In genomic region chr14:104196461-104197180, GRCh38 we compare ENCODE assay signal across 18 cellular contexts. TPM values are rescaled to one million over a fixed set of nuclear protein-coding genes. Genes with fewer than 3 reads are reported as not detected.
DNase-seq lines count a peak whose midpoint lies in the region; ATAC-seq, FAIRE-seq and TF ChIP-seq lines count a peak whose summit lies in the region.
"Had no signal": no experiment of that assay in that cellular context is flagged by ENCODE, and none has a peak within 500 bp of the region (broad histone marks: within the 10 kb centered on the region; RNA-seq: fewer than 3 reads in every experiment).

No MANE protein-coding gene starts in this region.

- TF ChIP-seq RAD21 in GM12878 (IDR thresholded peaks at IDR 0.05; ENCODE audit: insufficient read depth, low read depth, low read length), result no peak

- RAD21 ChIA-PET in GM12878 (lab: Charles Lee; ENCODE audit: unreplicated experiment), result no interaction called here

- no peaks in the 10 kb centered on the region for H3K27me3 ChIP-seq in GM12878 (replicated peaks in 1 of 2; ENCODE audit: control insufficient read depth in 2 of 2, insufficient read depth in 2 of 2, low read length in 1 of 2)
- H3K27me3 ChIP-seq in PC-3 (ENCODE audit: low read length), result peaks cover 48% of the 10 kb centered on the region
- no peaks in the 10 kb centered on the region for H3K27me3 ChIP-seq in upper lobe of right lung

- H4K20me1 ChIP-seq in GM12878 (ENCODE audit: control insufficient read depth, insufficient read depth) (no peaks in the 10 kb centered on the region), PC-3 (ENCODE audit: low read length) (no peaks in the 10 kb centered on the region)

- in situ Hi-C loops in GM12878 (cut with MboI), result no loop called here

- no peak for FAIRE-seq in GM12878 (lab: Jason Lieb, UNC)
- FAIRE-seq: A549 had no signal

- POLR2A ChIA-PET in GM12878 (lab: Charles Lee), result no interaction called here
- POLR2A ChIA-PET in PC-3 (lab: Charles Lee; ENCODE audit: unreplicated experiment), result no interaction called here

- 13% methylated on average over 14 of the region's 14 CpGs for WGBS in GM12878 (ENCODE audit: insufficient coverage, insufficient replicate concordance, low lambda C conversion rate, missing lambda C conversion rate)

- H3K27ac ChIP-seq in GM12878 (ENCODE audit: control insufficient read depth, insufficient read depth), result no peak overlapping the region
- H3K27ac ChIP-seq in PC-3 (ENCODE audit: low read length), result no peak overlapping the region
- H3K27ac ChIP-seq in upper lobe of right lung, result no peak overlapping the region
- H3K27ac ChIP-seq: A549 had no signal

- TF ChIP-seq POLR2A in GM12878 (IDR thresholded peaks at IDR 0.05; ENCODE audit: low read depth, low read length), result no peak

- H3K4me3 Mint-ChIP-seq in stimulated activated naive B cell treated with anti-CD40 and anti-IgM and Interleukin-4, amounts not matched to agents 10 μg/mL and 1 μg/mL and 100 μg/mL, for 72 hours, result no peak overlapping the region
- H3K4me3 Mint-ChIP-seq: CD4-positive, CD25-positive, alpha-beta regulatory T cell; central memory CD8-positive, alpha-beta T cell; neural crest cell; WTC11 had no signal

- CTCF ChIA-PET in GM12878 (lab: Yijun Ruan, JAX) (no interaction called here), PC-3 (lab: Charles Lee) (no interaction called here)

- peak overlapping the region; percentile 32 for H3K27ac Mint-ChIP-seq in stimulated activated naive B cell treated with anti-CD40 and anti-IgM and Interleukin-4, amounts not matched to agents 10 μg/mL and 1 μg/mL and 100 μg/mL, for 72 hours
- H3K27ac Mint-ChIP-seq: CD4-positive, CD25-positive, alpha-beta regulatory T cell had no signal

- intact Hi-C loops in GM12878 (cut with micrococcal nuclease; ENCODE audit: unreplicated experiment), result no loop called here
- intact Hi-C loops in PC-3 (cut with micrococcal nuclease), result no loop called here
- intact Hi-C loops in upper lobe of right lung (cut with DNase I), result no loop called here

- no peak for TF ChIP-seq CTCF in GM12878 (IDR thresholded peaks at IDR 0.05 in 2 of 3, conservative IDR thresholded peaks at IDR 0.05 in 1 of 3; ENCODE audit: control insufficient read depth in 2 of 3, extremely low read depth in 1 of 3, insufficient read depth in 1 of 3, low read depth in 3 of 3, low read length in 3 of 3)
- no peak for TF ChIP-seq CTCF in PC-3 (conservative IDR thresholded peaks at IDR 0.05; ENCODE audit: low read depth, low read length)
- TF ChIP-seq CTCF in upper lobe of right lung (IDR thresholded peaks at IDR 0.05), result no peak

- H3K4me2 ChIP-seq in GM12878 (ENCODE audit: control insufficient read depth, insufficient read depth) (no peak overlapping the region), PC-3 (ENCODE audit: low read length) (no peak overlapping the region)
- H3K4me2 ChIP-seq: A549 had no signal

- no peaks in the 10 kb centered on the region for H3F3A ChIP-seq in PC-3 (ENCODE audit: low read length, unreplicated experiment)

- SMC1A ChIA-PET in GM12878 (lab: Charles Lee; ENCODE audit: uncharacterized antibody, unreplicated experiment), result no interaction called here

- H3K4me3 ChIP-seq in GM12878 (no peak overlapping the region), PC-3 (ENCODE audit: low read length) (no peak overlapping the region), upper lobe of right lung (no peak overlapping the region)
- H3K4me3 ChIP-seq: A549, HAP-1 had no signal

- H2AFZ ChIP-seq in GM12878 (ENCODE audit: control insufficient read depth, low read depth, low read length) (no peak overlapping the region; the same call in 1 of the 2 replicates), PC-3 (ENCODE audit: low read length) (no peak overlapping the region)

- no peaks in the 10 kb centered on the region for H3K36me3 ChIP-seq in GM12878 (ENCODE audit: control insufficient read depth in 2 of 2, insufficient read depth in 2 of 2, low read length in 1 of 2)
- H3K36me3 ChIP-seq in PC-3 (ENCODE audit: low read depth, low read length), result no peaks in the 10 kb centered on the region
- no peaks in the 10 kb centered on the region for H3K36me3 ChIP-seq in upper lobe of right lung
- H3K36me3 ChIP-seq: HAP-1 had no signal

- H3K9ac ChIP-seq in GM12878 (ENCODE audit: control insufficient read depth, insufficient read depth, low read length) (no peak overlapping the region), PC-3 (ENCODE audit: low read length) (no peak overlapping the region)

- DNase-seq in NOMO-1 treated with DMSO at 0.1 percent for 48 hours (lab: John Stamatoyannopoulos, UW; ENCODE audit: unreplicated experiment) (peak; percentile 62), NOMO-1 treated with dmso at 0.1 percent for 144 hours (lab: John Stamatoyannopoulos, UW; ENCODE audit: unreplicated experiment) (no peak), NCI-H1694 (lab: John Stamatoyannopoulos, UW) (peak; percentile 66), GM12878 (ENCODE audit: low read depth, low spot score) (no peak), PC-3 (no peak), upper lobe of right lung (no peak)
- no peak for DNase-seq in stimulated activated naive B cell treated with anti-CD40 and anti-IgM and Interleukin-4, amounts not matched to agents 10 μg/mL and 1 μg/mL and 100 μg/mL, for 72 hours
- DNase-seq: CD4-positive, CD25-positive, alpha-beta regulatory T cell; mammary epithelial cell; NCI-H774; stimulated activated CD4-positive, alpha-beta T cell treated with anti-CD3 and anti-CD28 coated beads, Interleukin-12 subunit alpha, Interleukin-12 subunit beta, amount 100 ng/mL, for 4 hours; trophoblast cell had no signal

- H3K9me3 Mint-ChIP-seq in stimulated activated naive B cell treated with anti-CD40 and anti-IgM and Interleukin-4, amounts not matched to agents 10 μg/mL and 1 μg/mL and 100 μg/mL, for 72 hours, result no peaks in the 10 kb centered on the region
- H3K9me3 Mint-ChIP-seq: CD4-positive, CD25-positive, alpha-beta regulatory T cell; central memory CD8-positive, alpha-beta T cell; neural crest cell; WTC11 had no signal

- H3K9me3 ChIP-seq in GM12878 (replicated peaks; ENCODE audit: control insufficient read depth, insufficient read depth, low read length), result no peaks in the 10 kb centered on the region
- no peaks in the 10 kb centered on the region for H3K9me3 ChIP-seq in PC-3 (ENCODE audit: low read length)
- no peaks in the 10 kb centered on the region for H3K9me3 ChIP-seq in upper lobe of right lung
- H3K9me3 ChIP-seq: A549, HAP-1 had no signal

- ATAC-seq in GM12878 (peak; percentile 75), PC-3 (no peak), upper lobe of right lung (no peak), GM21717 (IDR thresholded peaks at IDR 0.05; ENCODE audit: unreplicated experiment) (no peak)
- peak; percentile 65 to 75 for ATAC-seq in stimulated activated naive B cell treated with anti-CD40 and anti-IgM and Interleukin-4, amounts not matched to agents 10 μg/mL and 1 μg/mL and 100 μg/mL, for 72 hours (replicated peaks)
- ATAC-seq: A549, WTC11 had no signal

- TF ChIP-seq EP300 in GM12878 (IDR thresholded peaks at IDR 0.05; ENCODE audit: borderline replicate concordance in 1 of 2, control insufficient read depth in 1 of 2, low read depth in 2 of 2, low read length in 2 of 2), result no peak

- BruUV-seq in GM12878 (replicated peaks; lab: Mats Ljungman, UMichigan), result no TSS peak
- BruUV-seq in PC-3 (replicated peaks; lab: Mats Ljungman, UMichigan), result no TSS peak

- no peaks in the 10 kb centered on the region for H3K27me3 Mint-ChIP-seq in stimulated activated naive B cell treated with anti-CD40 and anti-IgM and Interleukin-4, amounts not matched to agents 10 μg/mL and 1 μg/mL and 100 μg/mL, for 72 hours
- H3K27me3 Mint-ChIP-seq: CD4-positive, CD25-positive, alpha-beta regulatory T cell had no signal

- no peaks in the 10 kb centered on the region for H3K36me3 Mint-ChIP-seq in stimulated activated naive B cell treated with anti-CD40 and anti-IgM and Interleukin-4, amounts not matched to agents 10 μg/mL and 1 μg/mL and 100 μg/mL, for 72 hours
- H3K36me3 Mint-ChIP-seq: CD4-positive, CD25-positive, alpha-beta regulatory T cell; WTC11 had no signal

- peaks cover 8 to 13% of the 10 kb centered on the region in 2 donors for H3K4me1 Mint-ChIP-seq in stimulated activated naive B cell treated with anti-CD40 and anti-IgM and Interleukin-4, amounts not matched to agents 10 μg/mL and 1 μg/mL and 100 μg/mL, for 72 hours
- H3K4me1 Mint-ChIP-seq: central memory CD8-positive, alpha-beta T cell had no signal

- H3K9me2 ChIP-seq in PC-3 (replicated peaks; ENCODE audit: low read length), result no peaks in the 10 kb centered on the region

- H3K4me1 ChIP-seq in GM12878 (ENCODE audit: control insufficient read depth, insufficient read depth, low read length), result peaks cover 5% of the 10 kb centered on the region; the same call in 1 of the 2 replicates
- H3K4me1 ChIP-seq in PC-3 (ENCODE audit: insufficient read depth, low read length), result no peaks in the 10 kb centered on the region
- H3K4me1 ChIP-seq in upper lobe of right lung, result no peaks in the 10 kb centered on the region
- H3K4me1 ChIP-seq: A549, HAP-1 had no signal

- H3K79me2 ChIP-seq in GM12878 (ENCODE audit: control insufficient read depth, insufficient read depth, low read length) (no peaks in the 10 kb centered on the region), PC-3 (ENCODE audit: low read length) (no peaks in the 10 kb centered on the region)

TF ChIP-seq in GM12878, 131 proteins besides CTCF, POLR2A, EP300 and RAD21:
- TF ChIP-seq BHLHE40 (IDR thresholded peaks at IDR 0.05; ENCODE audit: borderline replicate concordance in 1 of 2, low read depth in 2 of 2, low read length in 1 of 2), result peak in 1 of 2 experiments; percentile 5; a peak in 1 of 4 replicates
- TF ChIP-seq PAX5 (IDR thresholded peaks at IDR 0.05; ENCODE audit: borderline replicate concordance, low read depth, low read length), result peak; percentile 31; the same call in 1 of the 2 replicates
- no peak for TF ChIP-seq CBX5 (IDR thresholded peaks at IDR 0.05; ENCODE audit: low read depth)
TF ChIP-seq in GM12878: peak in this region for 2.

RNA-seq across cellular contexts. Expression of gene KIF26A, which starts 58.2 kb away (rescaled TPM):
- 0.13 and 0.15 TPM in 2 replicates for total RNA-seq in GM12878 (2013; cell fraction: nucleolus; rRNA removed)
- not detected in 2 replicates for total RNA-seq in GM12878 (2014; rRNA removed)
- not detected in 2 replicates for total RNA-seq in GM12878 (2014; rRNA removed; fragmentation: Illumina TruSeq; extraction: Trizol)
- 0.05 TPM in 1 of 2 replicates, not detected in the other for total RNA-seq in GM12878 (2021)
- polyA plus RNA-seq in GM12878 (2011; ENCODE audit: low read depth), result not detected
- polyA plus RNA-seq in GM12878 (2011; rRNA removed), result not detected in 2 replicates
- under 0.01 TPM in 1 of 2 replicates, not detected in the other for polyA plus RNA-seq in GM12878 (2011; cell fraction: cytosol; rRNA removed)
- polyA plus RNA-seq in GM12878 (2011; cell fraction: nucleus; rRNA removed), result 0.01 and 0.06 TPM in 2 replicates
- 0.03 TPM in 1 of 2 replicates, not detected in the other for polyA plus RNA-seq in GM12878 (2012)
- polyA plus RNA-seq in GM12878 (2014; fragmentation: Illumina TruSeq; extraction: Trizol), result not detected in 2 replicates
- not detected for polyA plus RNA-seq in GM12878 (2014; fragmentation: Nextera tagmentation; extraction: Ambion mirVana)
- not detected in 2 replicates for polyA plus RNA-seq in GM12878 (2014; rRNA removed)
- polyA plus RNA-seq in GM12878 (2016; fragmentation: Nextera tagmentation; extraction: Ambion mirVana), result not detected
- polyA minus RNA-seq in GM12878 (2011; rRNA and poly(A)+ RNA removed), result not detected in 2 replicates
- 0.27 and 0.31 TPM in 2 replicates for polyA minus RNA-seq in GM12878 (2011; cell fraction: cytosol; rRNA and poly(A)+ RNA removed)
- 0.12 and 0.19 TPM in 2 replicates for polyA minus RNA-seq in GM12878 (2011; cell fraction: nucleus; rRNA and poly(A)+ RNA removed)
- 3.1 TPM in 2 replicates for total RNA-seq in PC-3 (2014; rRNA removed)
- 5.9 TPM for total RNA-seq in upper lobe of right lung
- polyA plus RNA-seq: CD4-positive, CD25-positive, alpha-beta regulatory T cell had no signal

Comparison
In these comparisons a context has a peak if more than half of its experiments do, and no peak if none do; other contexts are left out.
1. DNase-seq: peak in NOMO-1 treated with DMSO at 0.1 percent for 48 hours (single experiment) and NCI-H1694 (single experiment); none in NOMO-1 treated with dmso at 0.1 percent for 144 hours (single experiment), GM12878 (single experiment), stimulated activated naive B cell treated with anti-CD40 and anti-IgM and Interleukin-4, amounts not matched to agents 10 μg/mL and 1 μg/mL and 100 μg/mL, for 72 hours (single experiment), PC-3 (single experiment) and upper lobe of right lung (single experiment).
2. ATAC-seq: peak in GM12878 (single experiment) and stimulated activated naive B cell treated with anti-CD40 and anti-IgM and Interleukin-4, amounts not matched to agents 10 μg/mL and 1 μg/mL and 100 μg/mL, for 72 hours (2 of 2); none in PC-3 (single experiment), upper lobe of right lung (single experiment) and GM21717 (single experiment).